9 cellular contexts compared by ENCODE assay signal in the genomic region with DNA sequence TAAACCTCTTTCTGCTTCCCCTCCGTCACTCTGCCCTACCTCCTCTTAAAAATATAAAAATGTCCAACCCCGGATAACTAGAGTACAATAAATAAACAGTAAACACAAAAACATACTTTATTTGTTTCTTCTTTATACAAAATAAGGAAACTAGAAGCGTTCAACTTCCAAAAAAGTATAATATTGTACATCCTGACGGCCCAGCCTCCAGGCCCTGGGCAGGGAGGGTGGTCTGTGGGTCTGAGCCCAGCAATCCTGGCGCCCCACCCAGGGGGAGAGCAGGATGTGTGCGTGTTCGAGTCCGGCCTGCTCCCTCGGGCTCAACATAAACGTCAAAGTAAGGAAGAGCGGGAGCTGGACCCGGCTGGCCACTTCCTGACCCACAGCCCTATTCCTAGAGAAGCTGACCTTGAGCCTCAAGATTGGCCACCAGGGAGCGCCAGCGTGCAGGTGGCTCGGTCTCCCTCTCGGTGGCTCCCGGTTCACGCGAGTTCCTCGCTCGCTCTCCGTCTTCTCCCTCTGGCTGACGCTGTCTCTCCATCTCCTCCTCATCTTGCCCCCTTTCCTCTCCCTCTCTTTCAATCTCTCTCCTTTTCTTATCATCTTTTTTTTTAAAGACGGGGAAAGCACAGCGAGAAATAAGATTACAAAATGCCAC. TPM values are rescaled to one million over a fixed set of nuclear protein-coding genes. Genes with fewer than 3 reads are reported as not detected.
DNase-seq lines count a peak whose midpoint lies in the region; ATAC-seq and TF ChIP-seq lines count a peak whose summit lies in the region.
"Had no signal": no experiment of that assay in that cellular context is flagged by ENCODE, and none has a peak within 500 bp of the region (broad histone marks: within the 10 kb centered on the region; RNA-seq: fewer than 3 reads in every experiment).

No MANE protein-coding gene starts in this region.

- peak; percentile 63 to 78 (median 67) for TF ChIP-seq CTCF in tibial nerve (IDR thresholded peaks at IDR 0.05)

- H3K27ac ChIP-seq in SJCRH30 (no peak overlapping the region), tibial nerve (no peak overlapping the region)
- H3K27ac ChIP-seq: epithelial cell of prostate had no signal

- TF ChIP-seq EP300 in tibial nerve (IDR thresholded peaks at IDR 0.05): no peak

- H3K27me3 ChIP-seq in SJCRH30 (no peaks in the 10 kb centered on the region), tibial nerve (peaks cover 0 to 92% of the 10 kb centered on the region in 2 donors)

- ATAC-seq in GM21447 (IDR thresholded peaks at IDR 0.05; ENCODE audit: unreplicated experiment): no peak

- DNase-seq in EH (ENCODE audit: low read depth): peak; percentile 81
- peak; percentile 52 to 57 for DNase-seq in Kasumi-1 (lab: John Stamatoyannopoulos, UW)
- DNase-seq in SJCRH30: peak; percentile 57 to 77
- peak; percentile 72 for DNase-seq in activated naive CD4-positive, alpha-beta T cell treated with Interleukin-2 at 50 U/mL for 16 hours
- peak; percentile 75 for DNase-seq in glomerular visceral epithelial cell (ENCODE audit: extremely low spot score)
- DNase-seq in pons (ENCODE audit: low spot score): peak; percentile 61
- peak; percentile 54 to 75 for DNase-seq in tibial nerve (ENCODE audit: low spot score in 2 of 2)

- H3K4me3 ChIP-seq in SJCRH30 (no peak overlapping the region), tibial nerve (peak overlapping the region in 2 of 4 donors; percentile 6 to 31)

- no peaks in the 10 kb centered on the region for H3K9me3 ChIP-seq in SJCRH30 (replicated peaks)
- peaks cover 0 to 3% (median 0%) of the 10 kb centered on the region in 4 donors for H3K9me3 ChIP-seq in tibial nerve

- 11% methylated on average over 25 of the region's 25 CpGs for WGBS in tibial nerve, 2 donors

- H3K36me3 ChIP-seq in SJCRH30: no peaks in the 10 kb centered on the region
- no peaks in the 10 kb centered on the region for H3K36me3 ChIP-seq in tibial nerve

- no peaks in the 10 kb centered on the region for H3K4me1 ChIP-seq in SJCRH30
- peaks cover 0 to 47% (median 26%) of the 10 kb centered on the region in 4 donors for H3K4me1 ChIP-seq in tibial nerve

- TF ChIP-seq POLR2A in tibial nerve (IDR thresholded peaks at IDR 0.05): no peak

RNA-seq across cellular contexts. Expression of a gene that starts 9.4 kb away (rescaled TPM):
- total RNA-seq in SJCRH30 (2014; rRNA removed; shearing (Covaris generic)): not detected in 2 replicates
- total RNA-seq in tibial nerve: not detected

RNA-seq across cellular contexts. Expression of a gene that starts 40.1 kb away (rescaled TPM):
- 1.5 and 1.9 TPM in 2 replicates for total RNA-seq in SJCRH30 (2014; rRNA removed; shearing (Covaris generic))
- 1 to 10 TPM; 1.9 to 3.0 (median 2.3) TPM for total RNA-seq in tibial nerve

RNA-seq across cellular contexts. Expression of a gene that starts 58.6 kb away (rescaled TPM):
- not detected in 2 replicates for total RNA-seq in SJCRH30 (2014; rRNA removed; shearing (Covaris generic))
- under 1 TPM in 1 of 4 donors, not detected in 3; 0.90 TPM for total RNA-seq in tibial nerve
